Comparison of ENCODE assay signal across 20 cellular contexts in the genomic region with DNA sequence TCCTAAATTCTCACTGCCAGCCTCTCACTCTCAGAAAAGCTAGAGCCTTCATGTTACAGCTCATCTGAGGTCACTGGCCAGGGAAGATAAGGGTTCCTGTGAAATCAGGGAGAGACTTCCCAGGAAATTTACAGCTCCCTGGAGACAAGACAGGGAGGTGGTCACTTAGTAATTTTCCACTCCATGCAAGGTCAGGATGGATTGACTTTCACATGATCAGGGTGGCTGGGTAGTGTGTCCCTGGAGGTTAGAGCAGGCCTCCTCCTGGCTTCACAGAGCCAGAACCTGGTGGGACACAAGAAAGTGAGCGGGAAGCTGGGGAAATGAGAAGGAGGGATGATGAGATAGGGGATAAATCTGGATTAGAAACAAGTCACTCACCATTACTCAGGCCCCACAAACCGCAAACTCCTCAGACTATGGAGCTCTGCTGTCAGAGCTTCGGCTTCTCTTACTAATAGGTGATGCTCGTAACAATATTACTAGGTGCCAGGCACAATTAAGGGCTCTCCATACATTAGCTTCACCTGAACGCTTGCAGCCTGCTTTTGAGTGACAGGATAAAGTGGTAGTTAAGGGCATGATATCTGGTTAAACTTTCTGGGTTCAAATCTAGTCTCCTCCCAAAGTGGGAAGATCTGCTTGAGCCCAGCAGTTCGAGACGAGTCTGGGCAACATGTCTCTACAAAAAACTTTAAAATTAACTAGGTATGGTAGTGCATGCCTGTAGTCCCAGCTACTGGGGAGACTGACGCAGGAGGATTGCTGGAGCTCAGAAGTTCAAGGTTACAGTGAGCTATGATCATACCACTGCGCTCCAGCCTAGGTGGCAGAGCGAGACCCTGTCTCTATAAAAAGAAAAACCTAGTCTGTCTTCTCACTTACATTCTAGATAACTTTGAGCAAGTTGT. TPM values are rescaled to one million over a fixed set of nuclear protein-coding genes. Genes with fewer than 3 reads are reported as not detected.
DNase-seq lines count a peak whose midpoint lies in the region; ATAC-seq and TF ChIP-seq lines count a peak whose summit lies in the region.
"Had no signal": no experiment of that assay in that cellular context is flagged by ENCODE, and none has a peak within 500 bp of the region (broad histone marks: within the 10 kb centered on the region; RNA-seq: fewer than 3 reads in every experiment).

No MANE protein-coding gene starts in this region.

- no peaks in the 10 kb centered on the region for H3K27me3 ChIP-seq in liver (ENCODE audit: control insufficient read depth in 4 of 4, insufficient read depth in 4 of 4, low read length in 3 of 4)
- H3K27me3 ChIP-seq: testis had no signal

- H3K27ac ChIP-seq in liver (ENCODE audit: low read depth in 1 of 2, low read length in 2 of 2) = no peak overlapping the region
- H3K27ac ChIP-seq: gastrocnemius medialis, lower lobe of right lung, SJSA1, testis had no signal

- no peaks in the 10 kb centered on the region for H3K36me3 ChIP-seq in liver (ENCODE audit: control insufficient read depth in 4 of 4, insufficient read depth in 3 of 4, low read depth in 1 of 4, low read length in 3 of 4)
- H3K36me3 ChIP-seq: gastrocnemius medialis, lower lobe of right lung, SJSA1 had no signal

- DNase-seq in ELF-1 (ENCODE audit: low read depth, low spot score) (peak; percentile 39), SK-N-DZ (ENCODE audit: low spot score) (peak; percentile 57), left colon (no peak), SIG-M5 treated with dmso at 0.1 percent for 504 hours (lab: John Stamatoyannopoulos, UW; ENCODE audit: unreplicated experiment) (no peak), NCI-H69 (lab: John Stamatoyannopoulos, UW) (no peak)
- DNase-seq: activated CD8-positive, alpha-beta memory T cell treated with anti-CD3 and anti-CD28 coated beads, Interleukin-2, amount 50 U/mL, for 4 hours; activated gamma-delta T cell treated with Interleukin-2 at 50 U/mL for 16 hours; COR-L47; gastrocnemius medialis; lower lobe of right lung; naive thymus-derived CD4-positive, alpha-beta T cell; NCI-H1694 treated with DMSO at 0.1 percent for 48 hours; posterior cingulate gyrus; stimulated activated CD4-positive, alpha-beta T cell treated with anti-CD3 and anti-CD28 coated beads, Interleukin-4, amount 100 ng/mL, for 4 hours; testis had no signal

- no peak for TF ChIP-seq CTCF in liver (IDR thresholded peaks at IDR 0.05; ENCODE audit: low read depth, low read length, missing input control)

- no peaks in the 10 kb centered on the region for H3K4me1 ChIP-seq in liver (ENCODE audit: control insufficient read depth in 4 of 4, insufficient read depth in 4 of 4, low read length in 3 of 4)
- H3K4me1 ChIP-seq: gastrocnemius medialis, lower lobe of right lung, SJSA1 had no signal

- WGBS in liver = 92% methylated on average over 10 of the region's 10 CpGs

- no peak overlapping the region for H3K4me3 ChIP-seq in liver (ENCODE audit: low read depth in 1 of 3, low read length in 3 of 3)
- H3K4me3 ChIP-seq: gastrocnemius medialis, lower lobe of right lung, SJSA1, testis had no signal

- H3K9me3 ChIP-seq in liver (ENCODE audit: control insufficient read depth in 4 of 4, low read length in 3 of 4) = no peaks in the 10 kb centered on the region
- H3K9me3 ChIP-seq: gastrocnemius medialis, lower lobe of right lung, SJSA1, testis had no signal

- no peak for TF ChIP-seq RAD21 in liver (IDR thresholded peaks at IDR 0.05)

- intact Hi-C loops in left colon (cut with DNase I, micrococcal nuclease) = no loop called here

- H3K9ac ChIP-seq in liver (ENCODE audit: low read depth in 1 of 2, low read length in 2 of 2) = no peak overlapping the region

- no peak for ATAC-seq in left colon
- ATAC-seq: gastrocnemius medialis, lower lobe of right lung had no signal

TF ChIP-seq in liver, 16 proteins besides CTCF, POLR2A, EP300 and RAD21:
- TF ChIP-seq EGR1 (IDR thresholded peaks at IDR 0.05; ENCODE audit: low read depth in 2 of 2) = no peak
- no peak for TF ChIP-seq HNF4G (IDR thresholded peaks at IDR 0.05)
- TF ChIP-seq YY1 (IDR thresholded peaks at IDR 0.05) = no peak
- TF ChIP-seq, protein P1, sequence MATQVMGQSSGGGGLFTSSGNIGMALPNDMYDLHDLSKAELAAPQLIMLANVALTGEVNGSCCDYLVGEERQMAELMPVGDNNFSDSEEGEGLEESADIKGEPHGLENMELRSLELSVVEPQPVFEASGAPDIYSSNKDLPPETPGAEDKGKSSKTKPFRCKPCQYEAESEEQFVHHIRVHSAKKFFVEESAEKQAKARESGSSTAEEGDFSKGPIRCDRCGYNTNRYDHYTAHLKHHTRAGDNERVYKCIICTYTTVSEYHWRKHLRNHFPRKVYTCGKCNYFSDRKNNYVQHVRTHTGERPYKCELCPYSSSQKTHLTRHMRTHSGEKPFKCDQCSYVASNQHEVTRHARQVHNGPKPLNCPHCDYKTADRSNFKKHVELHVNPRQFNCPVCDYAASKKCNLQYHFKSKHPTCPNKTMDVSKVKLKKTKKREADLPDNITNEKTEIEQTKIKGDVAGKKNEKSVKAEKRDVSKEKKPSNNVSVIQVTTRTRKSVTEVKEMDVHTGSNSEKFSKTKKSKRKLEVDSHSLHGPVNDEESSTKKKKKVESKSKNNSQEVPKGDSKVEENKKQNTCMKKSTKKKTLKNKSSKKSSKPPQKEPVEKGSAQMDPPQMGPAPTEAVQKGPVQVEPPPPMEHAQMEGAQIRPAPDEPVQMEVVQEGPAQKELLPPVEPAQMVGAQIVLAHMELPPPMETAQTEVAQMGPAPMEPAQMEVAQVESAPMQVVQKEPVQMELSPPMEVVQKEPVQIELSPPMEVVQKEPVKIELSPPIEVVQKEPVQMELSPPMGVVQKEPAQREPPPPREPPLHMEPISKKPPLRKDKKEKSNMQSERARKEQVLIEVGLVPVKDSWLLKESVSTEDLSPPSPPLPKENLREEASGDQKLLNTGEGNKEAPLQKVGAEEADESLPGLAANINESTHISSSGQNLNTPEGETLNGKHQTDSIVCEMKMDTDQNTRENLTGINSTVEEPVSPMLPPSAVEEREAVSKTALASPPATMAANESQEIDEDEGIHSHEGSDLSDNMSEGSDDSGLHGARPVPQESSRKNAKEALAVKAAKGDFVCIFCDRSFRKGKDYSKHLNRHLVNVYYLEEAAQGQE (IDR thresholded peaks at IDR 0.05) = no peak
- peak; percentile 29 for TF ChIP-seq SP1 (IDR thresholded peaks at IDR 0.05)
- TF ChIP-seq HNF4A (conservative IDR thresholded peaks at IDR 0.05) = no peak
- TF ChIP-seq, protein P2, sequence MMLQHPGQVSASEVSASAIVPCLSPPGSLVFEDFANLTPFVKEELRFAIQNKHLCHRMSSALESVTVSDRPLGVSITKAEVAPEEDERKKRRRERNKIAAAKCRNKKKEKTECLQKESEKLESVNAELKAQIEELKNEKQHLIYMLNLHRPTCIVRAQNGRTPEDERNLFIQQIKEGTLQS (IDR thresholded peaks at IDR 0.05) = no peak
- TF ChIP-seq, protein P3, sequence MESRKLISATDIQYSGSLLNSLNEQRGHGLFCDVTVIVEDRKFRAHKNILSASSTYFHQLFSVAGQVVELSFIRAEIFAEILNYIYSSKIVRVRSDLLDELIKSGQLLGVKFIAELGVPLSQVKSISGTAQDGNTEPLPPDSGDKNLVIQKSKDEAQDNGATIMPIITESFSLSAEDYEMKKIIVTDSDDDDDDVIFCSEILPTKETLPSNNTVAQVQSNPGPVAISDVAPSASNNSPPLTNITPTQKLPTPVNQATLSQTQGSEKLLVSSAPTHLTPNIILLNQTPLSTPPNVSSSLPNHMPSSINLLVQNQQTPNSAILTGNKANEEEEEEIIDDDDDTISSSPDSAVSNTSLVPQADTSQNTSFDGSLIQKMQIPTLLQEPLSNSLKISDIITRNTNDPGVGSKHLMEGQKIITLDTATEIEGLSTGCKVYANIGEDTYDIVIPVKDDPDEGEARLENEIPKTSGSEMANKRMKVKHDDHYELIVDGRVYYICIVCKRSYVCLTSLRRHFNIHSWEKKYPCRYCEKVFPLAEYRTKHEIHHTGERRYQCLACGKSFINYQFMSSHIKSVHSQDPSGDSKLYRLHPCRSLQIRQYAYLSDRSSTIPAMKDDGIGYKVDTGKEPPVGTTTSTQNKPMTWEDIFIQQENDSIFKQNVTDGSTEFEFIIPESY (IDR thresholded peaks at IDR 0.05) = no peak
- TF ChIP-seq GABPA (IDR thresholded peaks at IDR 0.05 in 1 of 2, conservative IDR thresholded peaks at IDR 0.05 in 1 of 2) = no peak
- TF ChIP-seq NR2F2 (IDR thresholded peaks at IDR 0.05) = peak; percentile 26
- no peak for TF ChIP-seq FOXA1 (IDR thresholded peaks at IDR 0.05)

RNA-seq across cellular contexts. Expression of a gene that starts 24.9 kb away (rescaled TPM):
- not detected in 2 replicates for polyA plus RNA-seq in SK-N-DZ (2014; cell fraction: cytosol; rRNA removed)
- polyA plus RNA-seq in SK-N-DZ (2014; cell fraction: nucleus; rRNA removed) = 0.02 and 0.07 TPM in 2 replicates
- total RNA-seq in liver = under 1 TPM in 1 of 2 donors, not detected in 1; 0.08 TPM
- polyA plus RNA-seq in liver = under 1 TPM in 1 of 2 donors, not detected in 1; 0.06 TPM
- total RNA-seq in left colon = 10 to 100 TPM in 1 of 2 donors, 1 to 10 TPM in 1; 3.9 to 30.4 TPM
- total RNA-seq: gastrocnemius medialis, SJSA1 had no signal
- polyA plus RNA-seq: naive thymus-derived CD4-positive, alpha-beta T cell had no signal

RNA-seq across cellular contexts. Expression of a gene that starts 25.1 kb away (rescaled TPM):
- polyA plus RNA-seq in SK-N-DZ (2014; cell fraction: cytosol; rRNA removed) = not detected in 2 replicates
- polyA plus RNA-seq in SK-N-DZ (2014; cell fraction: nucleus; rRNA removed) = not detected in 2 replicates
- not detected for total RNA-seq in liver
- polyA plus RNA-seq in liver = under 1 TPM in 1 of 2 donors, not detected in 1; 0.07 TPM
- 1 to 10 TPM; 1.3 to 4.9 TPM for total RNA-seq in left colon
- total RNA-seq: gastrocnemius medialis; H4; lower lobe of right lung; naive thymus-derived CD4-positive, alpha-beta T cell; NCI-H460; SJSA1; skeletal muscle tissue had no signal
- polyA plus RNA-seq: naive thymus-derived CD4-positive, alpha-beta T cell had no signal

RNA-seq across cellular contexts. Expression of a gene that starts 40.6 kb away (rescaled TPM):
- polyA plus RNA-seq in SK-N-DZ (2014; cell fraction: cytosol; rRNA removed) = not detected in 2 replicates
- polyA plus RNA-seq in SK-N-DZ (2014; cell fraction: nucleus; rRNA removed) = not detected in 2 replicates
- total RNA-seq in liver (not detected), left colon (1 to 10 TPM in 1 of 2 donors, under 1 TPM in 1; 0.67 to 1.6 TPM)
- under 1 TPM in 1 of 2 donors, not detected in 1; 0.02 TPM for polyA plus RNA-seq in liver
- total RNA-seq: gastrocnemius medialis, H4, SJSA1, skeletal muscle tissue had no signal

RNA-seq across cellular contexts. Expression of a gene that starts 40.7 kb away (rescaled TPM):
- 0.10 TPM in 1 of 2 replicates, not detected in the other for polyA plus RNA-seq in SK-N-DZ (2014; cell fraction: cytosol; rRNA removed)
- 0.09 and 0.30 TPM in 2 replicates for polyA plus RNA-seq in SK-N-DZ (2014; cell fraction: nucleus; rRNA removed)
- total RNA-seq in liver (under 1 TPM in 1 of 2 donors, not detected in 1; 0.08 TPM), left colon (under 1 TPM; 0.56 to 0.85 TPM)
- under 1 TPM; 0.02 to 0.94 TPM for polyA plus RNA-seq in liver
- total RNA-seq: H4, NCI-H460, SJSA1 had no signal

Comparison
In these comparisons a context has a peak if more than half of its experiments do, and no peak if none do; other contexts are left out.
1. DNase-seq: peak in ELF-1 (single experiment) and SK-N-DZ (single experiment); none in left colon (0 of 2), SIG-M5 treated with dmso at 0.1 percent for 504 hours (single experiment) and NCI-H69 (single experiment).
2. RNA of a gene that starts 24.9 kb away (total RNA-seq): 3.9 to 30.4 TPM in left colon; 0.08 TPM in liver; every median in the first group is over 4 times any median in the second.